In genomic region chrX:47560831-47561652, GRCh38 we compare ENCODE assay signal across 8 cellular contexts. TPM values are rescaled to one million over a fixed set of nuclear protein-coding genes. Genes with fewer than 3 reads are reported as not detected.
A peak's percentile ranks its signal among the peaks of the same experiment; 100 is the strongest.
DNase-seq lines count a peak whose midpoint lies in the region; ATAC-seq lines count a peak whose summit lies in the region.

ARAF (plus strand) TSS chrX:47561205; CDS start chrX:47562968, 1,763 bp downstream.

- DNase-seq in NCI-H1092 treated with DMSO at 0.1 percent for 48 hours (lab: John Stamatoyannopoulos, UW) (peak; percentile 98), SKM-1 (lab: John Stamatoyannopoulos, UW; ENCODE audit: unreplicated experiment) (peak; percentile 69), globus pallidus (ENCODE audit: low spot score) (peak; percentile 98), occipital lobe (lab: John Stamatoyannopoulos, UW) (peak; percentile 94)
- DNase-seq in activated naive CD4-positive, alpha-beta T cell treated with anti-CD3 and anti-CD28 coated beads, Interleukin-2, amount 50 U/mL, for 72 hours (ENCODE audit: low spot score in 2 of 2): peak; percentile 92 to 98

- H3K9me3 Mint-ChIP-seq in activated naive CD4-positive, alpha-beta T cell treated with anti-CD3 and anti-CD28 coated beads, Interleukin-2, amount 50 U/mL, for 72 hours: no peaks in the 10 kb centered on the region

- peak; percentile 89 for ATAC-seq in HG02610 (IDR thresholded peaks at IDR 0.05; ENCODE audit: unreplicated experiment)
- ATAC-seq in activated naive CD4-positive, alpha-beta T cell treated with anti-CD3 and anti-CD28 coated beads, Interleukin-2, amount 50 U/mL, for 72 hours: peak; percentile 84 to 92

- H3K27ac Mint-ChIP-seq in activated naive CD4-positive, alpha-beta T cell treated with anti-CD3 and anti-CD28 coated beads, Interleukin-2, amount 50 U/mL, for 72 hours: peak within 1 kb of the TSS; percentile 93 to 99

- peak within 1 kb of the TSS; percentile 89 for H3K27ac ChIP-seq in temporal lobe (ENCODE audit: low read depth, low read length)

- peak within 1 kb of the TSS; percentile 92 for H3K4me3 ChIP-seq in GM08714 (ENCODE audit: low read length)

- peaks cover 14 to 16% of the 10 kb centered on the region in 2 donors for H3K36me3 Mint-ChIP-seq in activated naive CD4-positive, alpha-beta T cell treated with anti-CD3 and anti-CD28 coated beads, Interleukin-2, amount 50 U/mL, for 72 hours

RNA-seq across cellular contexts. Expression of gene ARAF, which starts in this region (rescaled TPM):
- 10 to 100 TPM; 75.5 to 83.9 TPM for total RNA-seq in activated naive CD4-positive, alpha-beta T cell treated with anti-CD3 and anti-CD28 coated beads, Interleukin-2, amount 50 U/mL, for 72 hours
- total RNA-seq in occipital lobe (7.3 TPM), temporal lobe (5.7 TPM)

Comparison
In these comparisons a context has a peak if more than half of its experiments do, and no peak if none do; other contexts are left out.
1. Peak in every context shown above with its lines: DNase-seq, ATAC-seq, H3K4me3 ChIP-seq and H3K27ac ChIP-seq.